3 cellular contexts compared by ENCODE assay signal in genomic region chr5:146051678-146052077, GRCh38.
A peak's percentile ranks its signal among the peaks of the same experiment; 100 is the strongest.
TF ChIP-seq lines count a peak whose summit lies in the region.

No MANE protein-coding gene starts in this region.

TF ChIP-seq in IMR-90, 13 proteins besides CTCF, POLR2A, EP300 and RAD21:
- TF ChIP-seq MAFK (IDR thresholded peaks at IDR 0.05; ENCODE audit: low read depth, low read length) (peak; percentile 67), NFE2L2 (IDR thresholded peaks at IDR 0.05; ENCODE audit: low read depth, low read length) (no peak)

TF ChIP-seq in GM23338, 12 proteins besides CTCF, POLR2A, EP300 and RAD21:
- TF ChIP-seq ETS1 (IDR thresholded peaks at IDR 0.05) (no peak), EZH2 (IDR thresholded peaks at IDR 0.05; ENCODE audit: low read depth, unreplicated experiment) (no peak), POLR2AphosphoS5 (IDR thresholded peaks at IDR 0.05; ENCODE audit: low read depth) (no peak), CREB1 (CRISPR knock-in tag; IDR thresholded peaks at IDR 0.05; ENCODE audit: low read depth) (no peak), ZNF462 (CRISPR knock-in tag; IDR thresholded peaks at IDR 0.05) (no peak), ZNF114 (CRISPR knock-in tag; IDR thresholded peaks at IDR 0.05) (no peak), REST (IDR thresholded peaks at IDR 0.05; ENCODE audit: unreplicated experiment) (no peak), ZNF331 (CRISPR knock-in tag; IDR thresholded peaks at IDR 0.05; ENCODE audit: low read depth) (no peak), NANOG (IDR thresholded peaks at IDR 0.05; ENCODE audit: borderline replicate concordance) (no peak), JUNB (IDR thresholded peaks at IDR 0.05; ENCODE audit: unreplicated experiment) (no peak), EZH2phosphoT487 (IDR thresholded peaks at IDR 0.05; ENCODE audit: unreplicated experiment) (no peak), STAT1 (IDR thresholded peaks at IDR 0.05; ENCODE audit: unreplicated experiment) (no peak)

TF ChIP-seq in GM12891, 5 proteins besides CTCF, POLR2A, EP300 and RAD21:
- TF ChIP-seq TAF1 (IDR thresholded peaks at IDR 0.05; ENCODE audit: low read depth, low read length), result no peak
- TF ChIP-seq POU2F2 (IDR thresholded peaks at IDR 0.05; ENCODE audit: low read depth, low read length), result no peak
- TF ChIP-seq PAX5 (IDR thresholded peaks at IDR 0.05; ENCODE audit: insufficient read depth, low read length, severe bottlenecking), result no peak
- no peak for TF ChIP-seq SPI1 (IDR thresholded peaks at IDR 0.05; ENCODE audit: low read depth, low read length)
- no peak for TF ChIP-seq POLR2AphosphoS5 (IDR thresholded peaks at IDR 0.05; ENCODE audit: low read depth, low read length)
